In genomic region chr5:168651654-168652053, GRCh38 we compare ENCODE assay signal across 2 cellular contexts.
TF ChIP-seq lines count a peak whose summit lies in the region.

No MANE protein-coding gene starts in this region.

TF ChIP-seq in endothelial cell of umbilical vein, 7 proteins besides CTCF, POLR2A, EP300 and RAD21 (continued from another document):
- TF ChIP-seq GATA2 (IDR thresholded peaks at IDR 0.05; ENCODE audit: insufficient read depth, insufficient read length, low read depth, low read length), result no peak

TF ChIP-seq in WTC11, 78 proteins besides CTCF, POLR2A, EP300 and RAD21:
- TF ChIP-seq ZNF281 (CRISPR knock-in tag; IDR thresholded peaks at IDR 0.05) (no peak), SMAD4 (CRISPR knock-in tag; IDR thresholded peaks at IDR 0.05) (no peak)
TF ChIP-seq in WTC11: peak in this region for 0.
